9 cellular contexts compared by ENCODE assay signal in genomic region chr3:105867690-105868449, GRCh38. TPM values are rescaled to one million over a fixed set of nuclear protein-coding genes. Genes with fewer than 3 reads are reported as not detected.
A peak's percentile ranks its signal among the peaks of the same experiment; 100 is the strongest.
DNase-seq lines count a peak whose midpoint lies in the region; ATAC-seq, FAIRE-seq and TF ChIP-seq lines count a peak whose summit lies in the region.
"Had no signal": no experiment of that assay in that cellular context is flagged by ENCODE, and none has a peak within 500 bp of the region (broad histone marks: within the 10 kb centered on the region; RNA-seq: fewer than 3 reads in every experiment).

No MANE protein-coding gene starts in this region.

- no peaks in the 10 kb centered on the region for H3K27me3 ChIP-seq in mononuclear cell (ENCODE audit: insufficient read depth, low read length)

- peaks cover 46% of the 10 kb centered on the region for H3K36me3 Mint-ChIP-seq in central memory CD8-positive, alpha-beta T cell (ENCODE audit: insufficient read depth)

- no peak for DNase-seq in GM12892 (ENCODE audit: insufficient read length)
- peak; percentile 44 for DNase-seq in NCI-H1105 treated with DMSO at 0.1 percent for 48 hours (lab: John Stamatoyannopoulos, UW)
- DNase-seq in central memory CD8-positive, alpha-beta T cell (ENCODE audit: low spot score in 2 of 2): no peak
- DNase-seq in DMS153 (lab: John Stamatoyannopoulos, UW): no peak
- DNase-seq in GM10266 (ENCODE audit: extremely low spot score): no peak

- peak overlapping the region; percentile 80 for H3K4me3 ChIP-seq in mononuclear cell (ENCODE audit: low read length)

- peaks cover 49% of the 10 kb centered on the region for H3K4me1 Mint-ChIP-seq in central memory CD8-positive, alpha-beta T cell

- no peak for ATAC-seq in central memory CD8-positive, alpha-beta T cell (replicated peaks; ENCODE audit: extremely low read depth, poor library complexity, severe bottlenecking)
- no peak for ATAC-seq in GM19463 (IDR thresholded peaks at IDR 0.05; ENCODE audit: unreplicated experiment)
- ATAC-seq in HG03520 (IDR thresholded peaks at IDR 0.05; ENCODE audit: unreplicated experiment): no peak

- peaks cover 15% of the 10 kb centered on the region for H3K4me1 ChIP-seq in mononuclear cell (ENCODE audit: insufficient read depth, low read length)

- H3K27ac Mint-ChIP-seq in central memory CD8-positive, alpha-beta T cell (ENCODE audit: low read depth): peak overlapping the region; percentile 97

- peak; percentile 61 for FAIRE-seq in GM12892 (lab: Jason Lieb, UNC)
- FAIRE-seq: TTC549 had no signal

- H3K9me3 ChIP-seq in mononuclear cell (ENCODE audit: low read depth, low read length): no peaks in the 10 kb centered on the region

- no peaks in the 10 kb centered on the region for H3K27me3 Mint-ChIP-seq in central memory CD8-positive, alpha-beta T cell

- TF ChIP-seq CTCF in GM10266 (IDR thresholded peaks at IDR 0.05; ENCODE audit: control insufficient read depth, insufficient read depth, low read depth, missing control alignments): no peak

- peak overlapping the region; percentile 96 for H3K4me3 Mint-ChIP-seq in central memory CD8-positive, alpha-beta T cell

- no peak for TF ChIP-seq POLR2A in GM12892 (IDR thresholded peaks at IDR 0.05; ENCODE audit: low read depth, low read length)

- H3K9me3 Mint-ChIP-seq in central memory CD8-positive, alpha-beta T cell: no peaks in the 10 kb centered on the region

RNA-seq across cellular contexts. Expression of gene CBLB, which starts 0.9 kb away (rescaled TPM):
- 12.4 TPM for polyA plus RNA-seq in GM12892 (2012; ENCODE audit: missing spikeins)
- 133 TPM for total RNA-seq in mononuclear cell
